Comparison of ENCODE assay signal across 11 cellular contexts in genomic region chr12:105933671-105934665, GRCh38.
A peak's percentile ranks its signal among the peaks of the same experiment; 100 is the strongest.
DNase-seq lines count a peak whose midpoint lies in the region; ATAC-seq, FAIRE-seq and TF ChIP-seq lines count a peak whose summit lies in the region.
"Had no signal": no experiment of that assay in that cellular context is flagged by ENCODE, and none has a peak within 500 bp of the region (broad histone marks: within the 10 kb centered on the region; RNA-seq: fewer than 3 reads in every experiment).

No MANE protein-coding gene starts in this region.

- in situ Hi-C loops in GM23248 (cut with MboI), result no loop called here

- peak overlapping the region; percentile 58 for H3K4me2 ChIP-seq in GM23248 (ENCODE audit: unreplicated experiment)

- peaks cover 32% of the 10 kb centered on the region for H3K4me1 ChIP-seq in GM23248 (ENCODE audit: insufficient read depth)
- H3K4me1 ChIP-seq in sigmoid colon, result peaks cover 0 to 13% (median 6%) of the 10 kb centered on the region in 4 donors

- H3K27me3 Mint-ChIP-seq in glutamatergic neuron (ENCODE audit: unreplicated experiment), result peaks cover 7% of the 10 kb centered on the region

- 33 to 35% methylated on average over 13 of the region's 13 CpGs for WGBS in GM23248 (ENCODE audit: low coverage in 1 of 2, low lambda C conversion rate in 2 of 2, missing lambda C conversion rate in 2 of 2), 2 experiments
- 58 to 60% methylated on average over 13 of the region's 13 CpGs for WGBS in sigmoid colon, 2 donors

- H2AFZ ChIP-seq in GM23248, result no peak overlapping the region

- H3K79me2 ChIP-seq in GM23248 (ENCODE audit: insufficient read depth), result no peaks in the 10 kb centered on the region

- no peak for TF ChIP-seq EP300 in sigmoid colon (IDR thresholded peaks at IDR 0.05)

- DNase-seq in GM23248, result peak; percentile 99
- DNase-seq in RPMI7951 (ENCODE audit: low read depth), result peak; percentile 99
- peak; percentile 80 for DNase-seq in fibroblast of the aortic adventitia (ENCODE audit: low read depth)
- peak; percentile 75 for DNase-seq in sigmoid colon
- DNase-seq in D721Med (ENCODE audit: insufficient read length, low spot score), result no peak
- no peak for DNase-seq in activated T-cell treated with anti-CD3 and anti-CD28 coated beads for 4 hours
- DNase-seq in glutamatergic neuron, result no peak
- DNase-seq: T-cell, testis had no signal

- peaks cover 28% of the 10 kb centered on the region for H3F3A ChIP-seq in GM23248 (ENCODE audit: insufficient read depth)

- H4K20me1 ChIP-seq in GM23248 (ENCODE audit: insufficient read depth), result no peaks in the 10 kb centered on the region

- no peaks in the 10 kb centered on the region for H3K9me3 ChIP-seq in GM23248 (ENCODE audit: low read depth)
- no peaks in the 10 kb centered on the region for H3K9me3 ChIP-seq in sigmoid colon
- H3K9me3 ChIP-seq: testis had no signal

- no peaks in the 10 kb centered on the region for H3K27me3 ChIP-seq in GM23248 (replicated peaks; ENCODE audit: insufficient read depth)
- H3K27me3 ChIP-seq in sigmoid colon, result no peaks in the 10 kb centered on the region
- H3K27me3 ChIP-seq: testis had no signal

- FAIRE-seq in D721Med (lab: Jason Lieb, UNC), result no peak

- H3K27ac Mint-ChIP-seq in glutamatergic neuron (ENCODE audit: unreplicated experiment), result no peak overlapping the region
- H3K27ac Mint-ChIP-seq: T-cell had no signal

- H3K9me2 ChIP-seq in GM23248 (ENCODE audit: insufficient read depth), result no peaks in the 10 kb centered on the region

- no peaks in the 10 kb centered on the region for H3K9me3 Mint-ChIP-seq in glutamatergic neuron (ENCODE audit: unreplicated experiment)

- no peaks in the 10 kb centered on the region for H3K4me1 Mint-ChIP-seq in glutamatergic neuron (ENCODE audit: low read depth, unreplicated experiment)
- H3K4me1 Mint-ChIP-seq: T-cell had no signal

- TF ChIP-seq POLR2A in sigmoid colon (IDR thresholded peaks at IDR 0.05), result no peak

- no peak overlapping the region for H3K4me3 Mint-ChIP-seq in glutamatergic neuron (ENCODE audit: unreplicated experiment)
- H3K4me3 Mint-ChIP-seq: T-cell had no signal

- peak overlapping the region; percentile 28; the same call in 1 of the 2 replicates for H3K4me3 ChIP-seq in GM23248
- H3K4me3 ChIP-seq in fibroblast of the aortic adventitia (ENCODE audit: low read depth, low read length), result no peak overlapping the region
- H3K4me3 ChIP-seq in sigmoid colon, result no peak overlapping the region
- H3K4me3 ChIP-seq: testis had no signal

- no peaks in the 10 kb centered on the region for H3K36me3 Mint-ChIP-seq in glutamatergic neuron (ENCODE audit: unreplicated experiment)
- H3K36me3 Mint-ChIP-seq: brain, T-cell had no signal

- no peaks in the 10 kb centered on the region for H3K36me3 ChIP-seq in GM23248 (ENCODE audit: low read depth)
- no peaks in the 10 kb centered on the region for H3K36me3 ChIP-seq in sigmoid colon

- H3K27ac ChIP-seq in GM23248 (peak overlapping the region; percentile 55), sigmoid colon (peak overlapping the region in 1 of 4 donors; percentile 5)
- H3K27ac ChIP-seq: testis had no signal

- no peak for ATAC-seq in HG03175 (IDR thresholded peaks at IDR 0.05; ENCODE audit: unreplicated experiment)
- ATAC-seq: T-cell had no signal

- H3K9ac ChIP-seq in GM23248, result 0 out of 2 replicates have a peak overlapping the region, but pooled peaks have one; percentile 19

- intact Hi-C loops in sigmoid colon (cut with DNase I), result no loop called here

- no peak for TF ChIP-seq CTCF in fibroblast of the aortic adventitia (IDR thresholded peaks at IDR 0.05; ENCODE audit: insufficient read depth, low read length)
- TF ChIP-seq CTCF in sigmoid colon (IDR thresholded peaks at IDR 0.05), result no peak
- no peak for TF ChIP-seq CTCF in D721Med (IDR thresholded peaks at IDR 0.05; ENCODE audit: insufficient read depth, missing control alignments)
- TF ChIP-seq CTCF in glutamatergic neuron (IDR thresholded peaks at IDR 0.05; ENCODE audit: partially characterized antibody, unreplicated experiment), result no peak

Comparison
In these comparisons a context has a peak if more than half of its experiments do, and no peak if none do; other contexts are left out.
1. DNase-seq: peak in GM23248 (single experiment), RPMI7951 (single experiment), fibroblast of the aortic adventitia (single experiment) and sigmoid colon (single experiment); none in D721Med (single experiment), activated T-cell treated with anti-CD3 and anti-CD28 coated beads for 4 hours (single experiment) and glutamatergic neuron (single experiment).